22 cellular contexts compared by ENCODE assay signal in the genomic region with DNA sequence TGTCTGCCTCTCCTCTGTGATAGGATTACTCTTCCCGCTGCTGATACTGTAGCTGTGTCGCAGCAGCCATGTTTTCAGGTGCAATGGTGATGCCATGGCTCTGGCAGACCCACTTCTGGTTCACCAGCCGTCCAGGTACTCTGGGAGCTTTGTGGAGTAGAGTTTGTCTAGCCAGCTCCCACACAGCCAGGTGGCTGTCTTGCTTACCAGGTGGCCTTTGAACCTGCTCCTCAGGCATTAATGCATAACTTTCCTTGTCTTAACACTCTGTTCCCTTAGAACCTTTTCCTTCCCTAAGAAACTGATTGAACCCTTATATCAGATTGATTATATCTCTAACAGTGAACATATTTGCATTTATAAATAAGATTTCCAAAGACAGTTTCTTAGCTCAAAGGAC. TPM values are rescaled to one million over a fixed set of nuclear protein-coding genes. Genes with fewer than 3 reads are reported as not detected.
"Had no signal": no experiment of that assay in that cellular context is flagged by ENCODE, and none has a peak within 500 bp of the region (broad histone marks: within the 10 kb centered on the region; RNA-seq: fewer than 3 reads in every experiment).

No MANE protein-coding gene starts in this region.

- H3K9me3 ChIP-seq: body of pancreas, colonic mucosa, right atrium auricular region, suprapubic skin had no signal

- H3K36me3 Mint-ChIP-seq: naive B cell had no signal

- H3K27me3 ChIP-seq: body of pancreas, colonic mucosa, right atrium auricular region, suprapubic skin had no signal

- ATAC-seq: body of pancreas had no signal

- H3K36me3 ChIP-seq: colonic mucosa, right atrium auricular region, suprapubic skin, WERI-Rb-1 had no signal

- H3K27me3 Mint-ChIP-seq: activated CD4-positive, alpha-beta memory T cell treated with anti-CD3 and anti-CD28 coated beads, Interleukin-2, amount 10 ng/mL, durations not matched to agents 7 days and 5 days; activated naive CD8-positive, alpha-beta T cell; naive B cell had no signal

- H3K27ac ChIP-seq: colonic mucosa, epithelial cell of prostate, right atrium auricular region, suprapubic skin, WERI-Rb-1 had no signal

- H3K27ac Mint-ChIP-seq: activated CD4-positive, alpha-beta memory T cell treated with anti-CD3 and anti-CD28 coated beads, Interleukin-2, amount 10 ng/mL, durations not matched to agents 7 days and 5 days had no signal

- H3K4me3 Mint-ChIP-seq: activated CD4-positive, alpha-beta memory T cell treated with anti-CD3 and anti-CD28 coated beads, Interleukin-2, amount 10 ng/mL, durations not matched to agents 7 days and 5 days; activated naive CD8-positive, alpha-beta T cell; naive B cell had no signal

- H3K4me3 ChIP-seq: body of pancreas, colonic mucosa, right atrium auricular region, suprapubic skin had no signal

- H3K4me1 ChIP-seq: right atrium auricular region, suprapubic skin had no signal

- DNase-seq: activated CD4-positive, alpha-beta memory T cell treated with anti-CD3 and anti-CD28 coated beads, Interleukin-2, amount 10 ng/mL, durations not matched to agents 7 days and 5 days; activated gamma-delta T cell; activated T-cell treated with anti-CD3 and anti-CD28 coated beads, Interleukin-2, amount 50 U/mL, for 48 hours; amygdala; caudate nucleus; colonic mucosa; effector CD8-positive, alpha-beta T cell; foreskin melanocyte; naive B cell; nucleus accumbens; stimulated activated CD4-positive, alpha-beta T cell treated with anti-CD3 and anti-CD28 coated beads, Interleukin-15, amount 100 ng/mL, for 24 hours; stimulated activated CD4-positive, alpha-beta T cell treated with anti-CD3 and anti-CD28 coated beads, Interleukin-4, amount 100 ng/mL, for 1 hour; stimulated activated naive CD4-positive, alpha-beta T cell treated with Interleukin-2 at 50 U/mL for 16 hours; trophoblast cell; WERI-Rb-1 had no signal

- H3K9me3 Mint-ChIP-seq: activated CD4-positive, alpha-beta memory T cell treated with anti-CD3 and anti-CD28 coated beads, Interleukin-2, amount 10 ng/mL, durations not matched to agents 7 days and 5 days; naive B cell had no signal

RNA-seq across cellular contexts. Expression of gene F2RL2, which starts 42.2 kb away (rescaled TPM):
- total RNA-seq: activated CD4-positive, alpha-beta memory T cell treated with anti-CD3 and anti-CD28 coated beads, Interleukin-2, amount 10 ng/mL, durations not matched to agents 7 days and 5 days; lung microvascular endothelial cell; T-helper 1 cell treated with Interleukin-12 subunit alpha and Interleukin-12 subunit beta and Interleukin-4 antibody, amounts not matched to agents 30 ng/mL and 1 ng/mL, for 36 hours had no signal
